Comparison of ENCODE assay signal across 22 cellular contexts in the genomic region with DNA sequence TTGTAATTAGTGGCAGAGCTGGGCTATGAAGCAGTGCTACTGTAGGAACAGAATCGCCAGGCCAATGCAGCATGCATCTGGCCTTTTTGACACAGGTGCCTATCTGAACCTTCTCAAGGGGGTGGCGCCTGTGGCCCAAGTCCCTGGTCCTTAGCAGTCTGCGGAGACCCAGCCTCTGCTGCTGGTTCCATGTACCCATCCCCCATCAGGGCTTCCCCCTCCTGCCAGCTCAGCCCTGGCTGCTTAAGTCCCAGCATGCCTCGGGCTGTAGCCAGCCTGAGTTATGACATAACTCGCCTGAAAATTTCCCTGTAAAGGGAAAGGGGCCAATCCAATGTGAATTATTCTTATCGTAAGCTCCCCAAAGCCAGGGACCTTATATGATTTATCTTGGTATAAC. TPM values are rescaled to one million over a fixed set of nuclear protein-coding genes. Genes with fewer than 3 reads are reported as not detected.
DNase-seq lines count a peak whose midpoint lies in the region; ATAC-seq and TF ChIP-seq lines count a peak whose summit lies in the region.
"Had no signal": no experiment of that assay in that cellular context is flagged by ENCODE, and none has a peak within 500 bp of the region (broad histone marks: within the 10 kb centered on the region; RNA-seq: fewer than 3 reads in every experiment).

No MANE protein-coding gene starts in this region.

- no peak overlapping the region for H3K4me3 Mint-ChIP-seq in endodermal cell
- H3K4me3 Mint-ChIP-seq: activated B cell treated with CpG ODN at 0.5 μM for 24 hours; activated CD4-positive, alpha-beta memory T cell treated with anti-CD3 and anti-CD28 coated beads, Interleukin-2, amount 10 ng/mL, durations not matched to agents 7 days and 5 days; stimulated activated naive B cell treated with anti-CD40 and anti-IgM and Interleukin-4, amounts not matched to agents 10 μg/mL and 1 μg/mL and 100 μg/mL, for 72 hours had no signal

- H3K27me3 Mint-ChIP-seq in endodermal cell (ENCODE audit: insufficient read depth): peaks cover 10% of the 10 kb centered on the region

- H3K27me3 ChIP-seq in endodermal cell (ENCODE audit: control insufficient read depth, insufficient read depth, low read length, poor library complexity, severe bottlenecking) (no peaks in the 10 kb centered on the region), smooth muscle cell (ENCODE audit: low read depth) (no peaks in the 10 kb centered on the region)
- H3K27me3 ChIP-seq: Peyer's patch had no signal

- peaks cover 5% of the 10 kb centered on the region for H3F3A ChIP-seq in smooth muscle cell (ENCODE audit: low read depth)

- H3K36me3 Mint-ChIP-seq in endodermal cell (ENCODE audit: low read depth): no peaks in the 10 kb centered on the region
- H3K36me3 Mint-ChIP-seq: stimulated activated naive B cell treated with anti-CD40 and anti-IgM and Interleukin-4, amounts not matched to agents 10 μg/mL and 1 μg/mL and 100 μg/mL, for 72 hours had no signal

- no peak for ATAC-seq in HG03439 (IDR thresholded peaks at IDR 0.05; ENCODE audit: unreplicated experiment)
- ATAC-seq: esophagus mucosa; sciatic nerve; stimulated activated naive B cell treated with anti-CD40 and anti-IgM and Interleukin-4, amounts not matched to agents 10 μg/mL and 1 μg/mL and 100 μg/mL, for 72 hours had no signal

- no peaks in the 10 kb centered on the region for H3K9me3 Mint-ChIP-seq in endodermal cell
- H3K9me3 Mint-ChIP-seq: activated B cell treated with CpG ODN at 0.5 μM for 24 hours; activated CD4-positive, alpha-beta memory T cell treated with anti-CD3 and anti-CD28 coated beads, Interleukin-2, amount 10 ng/mL, durations not matched to agents 7 days and 5 days had no signal

- H2AFZ ChIP-seq in smooth muscle cell (ENCODE audit: low read depth): no peak overlapping the region

- H4K20me1 ChIP-seq in smooth muscle cell (ENCODE audit: low read depth): no peaks in the 10 kb centered on the region

- WGBS in endodermal cell (ENCODE audit: insufficient coverage in 1 of 2, insufficient read length in 1 of 2), 2 experiments: 85 to 97% methylated on average over 5 to 6 of the region's 6 CpGs
- WGBS in smooth muscle cell (ENCODE audit: low lambda C conversion rate): 52% methylated on average over 6 of the region's 6 CpGs

- TF ChIP-seq CTCF in endodermal cell (conservative IDR thresholded peaks at IDR 0.05) (no peak), smooth muscle cell (IDR thresholded peaks at IDR 0.05; ENCODE audit: borderline replicate concordance, insufficient read depth, poor library complexity, severe bottlenecking) (no peak)

- H3K4me1 Mint-ChIP-seq in endodermal cell: peaks cover 26% of the 10 kb centered on the region
- H3K4me1 Mint-ChIP-seq: activated B cell treated with CpG ODN at 0.5 μM for 24 hours; activated CD4-positive, alpha-beta memory T cell treated with anti-CD3 and anti-CD28 coated beads, Interleukin-2, amount 10 ng/mL, durations not matched to agents 7 days and 5 days; stimulated activated naive B cell treated with anti-CD40 and anti-IgM and Interleukin-4, amounts not matched to agents 10 μg/mL and 1 μg/mL and 100 μg/mL, for 72 hours had no signal

- no peak overlapping the region for H3K27ac Mint-ChIP-seq in endodermal cell
- H3K27ac Mint-ChIP-seq: activated B cell treated with CpG ODN at 0.5 μM for 24 hours; activated CD4-positive, alpha-beta memory T cell treated with anti-CD3 and anti-CD28 coated beads, Interleukin-2, amount 10 ng/mL, durations not matched to agents 7 days and 5 days; stimulated activated naive B cell treated with anti-CD40 and anti-IgM and Interleukin-4, amounts not matched to agents 10 μg/mL and 1 μg/mL and 100 μg/mL, for 72 hours had no signal

- H3K27ac ChIP-seq in endodermal cell (ENCODE audit: low read depth, low read length) (peak overlapping the region; percentile 35), smooth muscle cell (ENCODE audit: low read depth) (no peak overlapping the region)
- H3K27ac ChIP-seq: KMS-11, Peyer's patch had no signal

- H3K4me3 ChIP-seq in endodermal cell (ENCODE audit: low read length) (no peak overlapping the region), smooth muscle cell (no peak overlapping the region)
- H3K4me3 ChIP-seq: lung, Peyer's patch, thoracic aorta had no signal

- H3K4me2 ChIP-seq in smooth muscle cell: peak overlapping the region; percentile 2
- H3K4me2 ChIP-seq: KMS-11 had no signal

- H3K9me3 ChIP-seq in endodermal cell (ENCODE audit: control insufficient read depth, low read length): peaks cover 4% of the 10 kb centered on the region
- no peaks in the 10 kb centered on the region for H3K9me3 ChIP-seq in smooth muscle cell (replicated peaks; ENCODE audit: low read depth)
- H3K9me3 ChIP-seq: Peyer's patch, thoracic aorta had no signal

- H3K4me1 ChIP-seq in endodermal cell (ENCODE audit: control insufficient read depth, insufficient read depth, low read length) (peaks cover 14% of the 10 kb centered on the region), smooth muscle cell (ENCODE audit: low read depth) (peaks cover 12% of the 10 kb centered on the region)
- H3K4me1 ChIP-seq: Peyer's patch had no signal

- no peaks in the 10 kb centered on the region for H3K79me2 ChIP-seq in smooth muscle cell (ENCODE audit: low read depth)

- H3K9ac ChIP-seq in endodermal cell (ENCODE audit: extremely low read depth, low read length, poor library complexity, severe bottlenecking): no peak overlapping the region
- H3K9ac ChIP-seq in smooth muscle cell (ENCODE audit: low read depth): no peak overlapping the region
- H3K9ac ChIP-seq: KMS-11 had no signal

- H3K36me3 ChIP-seq in endodermal cell (ENCODE audit: control insufficient read depth, insufficient read depth, low read length): no peaks in the 10 kb centered on the region
- H3K36me3 ChIP-seq in smooth muscle cell (ENCODE audit: low read depth): no peaks in the 10 kb centered on the region
- H3K36me3 ChIP-seq: Peyer's patch, thoracic aorta had no signal

- DNase-seq in NCI-H2227 treated with DMSO at 0.1 percent for 48 hours (lab: John Stamatoyannopoulos, UW): peak; percentile 69
- peak; percentile 63 for DNase-seq in endodermal cell
- peak; percentile 7 for DNase-seq in kidney tubule cell (ENCODE audit: low spot score)
- DNase-seq in smooth muscle cell (lab: John Stamatoyannopoulos, UW; ENCODE audit: unreplicated experiment): no peak
- no peak for DNase-seq in hippocampal formation (lab: John Stamatoyannopoulos, UW)
- no peak for DNase-seq in DMS153 (lab: John Stamatoyannopoulos, UW)
- no peak for DNase-seq in NCI-H1694 treated with DMSO at 0.1 percent for 48 hours (lab: John Stamatoyannopoulos, UW)
- DNase-seq: activated B cell treated with CpG ODN at 0.5 μM for 24 hours; activated CD4-positive, alpha-beta memory T cell treated with anti-CD3 and anti-CD28 coated beads, Interleukin-2, amount 10 ng/mL, durations not matched to agents 7 days and 5 days; amniotic stem cell; NCI-H187 treated with DMSO at 0.1 percent for 48 hours; Peyer's patch; stimulated activated naive B cell treated with anti-CD40 and anti-IgM and Interleukin-4, amounts not matched to agents 10 μg/mL and 1 μg/mL and 100 μg/mL, for 72 hours had no signal

RNA-seq across cellular contexts. Expression of a gene that starts 50.3 kb away (rescaled TPM):
- under 1 TPM in 1 of 2 donors, not detected in 1; 0.18 TPM for total RNA-seq in endodermal cell
- polyA plus RNA-seq in endodermal cell (2013, experiment 1 of 2): 0.82 TPM
- 0.66 TPM for polyA plus RNA-seq in endodermal cell (2013, experiment 2 of 2)
- total RNA-seq in smooth muscle cell: not detected in 2 replicates
- polyA plus RNA-seq in smooth muscle cell: not detected in 2 replicates
- total RNA-seq: activated B cell treated with CpG ODN at 0.5 μM for 24 hours; activated CD4-positive, alpha-beta memory T cell treated with anti-CD3 and anti-CD28 coated beads, Interleukin-2, amount 10 ng/mL, durations not matched to agents 7 days and 5 days; HT1080; osteocyte had no signal
- polyA plus RNA-seq: AG04450 had no signal

Comparison
In these comparisons a context has a peak if more than half of its experiments do, and no peak if none do; other contexts are left out.
1. DNase-seq: peak in NCI-H2227 treated with DMSO at 0.1 percent for 48 hours (single experiment), endodermal cell (single experiment) and kidney tubule cell (single experiment); none in smooth muscle cell (single experiment), hippocampal formation (0 of 2), DMS153 (single experiment) and NCI-H1694 treated with DMSO at 0.1 percent for 48 hours (single experiment).